18 cellular contexts compared by ENCODE assay signal in genomic region chr5:143586781-143587362, GRCh38.
A peak's percentile ranks its signal among the peaks of the same experiment; 100 is the strongest.
DNase-seq lines count a peak whose midpoint lies in the region; ATAC-seq, FAIRE-seq and TF ChIP-seq lines count a peak whose summit lies in the region.
"Had no signal": no experiment of that assay in that cellular context is flagged by ENCODE, and none has a peak within 500 bp of the region (broad histone marks: within the 10 kb centered on the region; RNA-seq: fewer than 3 reads in every experiment).

No MANE protein-coding gene starts in this region.

- H3K4me2 ChIP-seq in HepG2 (ENCODE audit: low read depth, low read length), result no peak overlapping the region

- H3K9me3 ChIP-seq in HepG2 (ENCODE audit: low read length) (no peaks in the 10 kb centered on the region), right lobe of liver (no peaks in the 10 kb centered on the region)

- WGBS in HepG2 (ENCODE audit: low lambda C conversion rate), result 100% methylated on average over 1 of the region's 1 CpG
- 85% methylated on average over 1 of the region's 1 CpG for WGBS in right lobe of liver (ENCODE audit: insufficient coverage, low coverage, low lambda C conversion rate, missing lambda C conversion rate)

- ATAC-seq in HepG2 (peak; percentile 44; the same call in 1 of the 3 replicates), right lobe of liver (no peak), activated B cell treated with CpG ODN at 0.5 μM for 24 hours (ENCODE audit: low read depth) (no peak), GM19324 (IDR thresholded peaks at IDR 0.05; ENCODE audit: low FRiP score, unreplicated experiment) (no peak)
- ATAC-seq in stimulated activated effector memory CD8-positive, alpha-beta T cell treated with anti-CD3 and anti-CD28 coated beads, Interleukin-12 subunit alpha, Interleukin-12 subunit beta, amount 100 ng/mL, for 72 hours, result no peak
- ATAC-seq: Panc1 had no signal

- H3K4me1 Mint-ChIP-seq in activated CD4-positive, alpha-beta T cell treated with anti-CD3 and anti-CD28 coated beads, Interleukin-2, amount 10 ng/mL, durations not matched to agents 24 days and 14 days, result peaks cover 47% of the 10 kb centered on the region
- H3K4me1 Mint-ChIP-seq in activated B cell treated with CpG ODN at 0.5 μM for 24 hours, result peaks cover 55% of the 10 kb centered on the region
- peaks cover 56% of the 10 kb centered on the region for H3K4me1 Mint-ChIP-seq in stimulated activated effector memory CD8-positive, alpha-beta T cell treated with anti-CD3 and anti-CD28 coated beads, Interleukin-12 subunit alpha, Interleukin-12 subunit beta, amount 100 ng/mL, for 72 hours

- H2AFZ ChIP-seq in HepG2 (ENCODE audit: low read length), result no peak overlapping the region

- H3K27me3 ChIP-seq in HepG2 (ENCODE audit: control insufficient read depth in 1 of 2, insufficient read depth in 2 of 2, low read length in 2 of 2), result no peaks in the 10 kb centered on the region
- H3K27me3 ChIP-seq in right lobe of liver, result no peaks in the 10 kb centered on the region

- intact Hi-C loops in activated CD4-positive, alpha-beta T cell treated with anti-CD3 and anti-CD28 coated beads, Interleukin-2, amount 10 ng/mL, durations not matched to agents 24 days and 14 days (cut with micrococcal nuclease), result loop anchor here (2.0 kb wide), 1 partner anchor 18 kb away; no protein-coding TSS in a partner anchor
- intact Hi-C loops in HepG2 (cut with micrococcal nuclease; ENCODE audit: unreplicated experiment), result no loop called here
- intact Hi-C loops in right lobe of liver (cut with DNase I), result no loop called here
- intact Hi-C loops in activated B cell treated with CpG ODN at 0.5 μM for 24 hours (cut with micrococcal nuclease), result loop anchor here (5.0 kb wide), 1 partner anchor 150 kb away; no protein-coding TSS in a partner anchor

- no peak for TF ChIP-seq EP300 in HepG2 (IDR thresholded peaks at IDR 0.05; ENCODE audit: low read depth in 2 of 2, low read length in 2 of 2)
- no peak for TF ChIP-seq EP300 in HepG2 (CRISPR knock-in tag; IDR thresholded peaks at IDR 0.05; ENCODE audit: borderline replicate concordance)

- peaks cover 44% of the 10 kb centered on the region for H3K4me1 ChIP-seq in HepG2 (ENCODE audit: insufficient read depth, low read length)
- peaks cover 0 to 5% (median 0%) of the 10 kb centered on the region in 4 donors for H3K4me1 ChIP-seq in right lobe of liver

- FAIRE-seq in HepG2 (lab: Jason Lieb, UNC), result peak; percentile 40
- FAIRE-seq: D721Med, GM12891, GM18507 had no signal

- no peak overlapping the region for H3K4me3 ChIP-seq in HepG2 (replicated peaks in 1 of 3; ENCODE audit: insufficient read depth in 1 of 3, low read depth in 2 of 3, low read length in 3 of 3)
- H3K4me3 ChIP-seq in right lobe of liver, result no peak overlapping the region

- no peak overlapping the region for H3K4me3 Mint-ChIP-seq in activated CD4-positive, alpha-beta T cell treated with anti-CD3 and anti-CD28 coated beads, Interleukin-2, amount 10 ng/mL, durations not matched to agents 24 days and 14 days
- no peak overlapping the region for H3K4me3 Mint-ChIP-seq in activated B cell treated with CpG ODN at 0.5 μM for 24 hours
- peak overlapping the region; percentile 55 for H3K4me3 Mint-ChIP-seq in stimulated activated effector memory CD8-positive, alpha-beta T cell treated with anti-CD3 and anti-CD28 coated beads, Interleukin-12 subunit alpha, Interleukin-12 subunit beta, amount 100 ng/mL, for 72 hours
- H3K4me3 Mint-ChIP-seq: CD8-positive, alpha-beta memory T cell had no signal

- H4K20me1 ChIP-seq in HepG2 (ENCODE audit: insufficient read depth, low read length), result no peaks in the 10 kb centered on the region

- TF ChIP-seq POLR2A in HepG2 (IDR thresholded peaks at IDR 0.05; ENCODE audit: insufficient read depth in 1 of 2, low read depth in 2 of 2, low read length in 2 of 2), result no peak
- no peak for TF ChIP-seq POLR2A in right lobe of liver (IDR thresholded peaks at IDR 0.05)

- no peaks in the 10 kb centered on the region for H3K9me3 Mint-ChIP-seq in activated CD4-positive, alpha-beta T cell treated with anti-CD3 and anti-CD28 coated beads, Interleukin-2, amount 10 ng/mL, durations not matched to agents 24 days and 14 days
- H3K9me3 Mint-ChIP-seq in activated B cell treated with CpG ODN at 0.5 μM for 24 hours, result no peaks in the 10 kb centered on the region
- H3K9me3 Mint-ChIP-seq in stimulated activated effector memory CD8-positive, alpha-beta T cell treated with anti-CD3 and anti-CD28 coated beads, Interleukin-12 subunit alpha, Interleukin-12 subunit beta, amount 100 ng/mL, for 72 hours, result peaks cover 3% of the 10 kb centered on the region
- H3K9me3 Mint-ChIP-seq: CD8-positive, alpha-beta memory T cell had no signal

- no peak for DNase-seq in activated CD4-positive, alpha-beta T cell treated with anti-CD3 and anti-CD28 coated beads, Interleukin-2, amount 10 ng/mL, durations not matched to agents 24 days and 14 days
- no peak for DNase-seq in activated CD4-positive, alpha-beta T cell treated with anti-CD3 and anti-CD28 coated beads for 1 hour
- DNase-seq in HepG2 (ENCODE audit: low spot score) (no peak), right lobe of liver (no peak), activated B cell treated with CpG ODN at 0.5 μM for 24 hours (no peak), NCI-H2029 (lab: John Stamatoyannopoulos, UW) (no peak)
- DNase-seq in stimulated activated effector memory CD8-positive, alpha-beta T cell treated with anti-CD3 and anti-CD28 coated beads, Interleukin-12 subunit alpha, Interleukin-12 subunit beta, amount 100 ng/mL, for 72 hours (ENCODE audit: low spot score in 2 of 2), result no peak
- DNase-seq: 8988T; CD8-positive, alpha-beta memory T cell; GOT3; NCI-H2029 treated with DMSO at 0.1 percent for 48 hours; NCI-H510A; NCI-H82 had no signal

- no peaks in the 10 kb centered on the region for H3K36me3 ChIP-seq in HepG2 (replicated peaks in 1 of 2; ENCODE audit: control insufficient read depth in 1 of 2, insufficient read depth in 2 of 2, low read length in 2 of 2)
- H3K36me3 ChIP-seq in right lobe of liver, result no peaks in the 10 kb centered on the region

- no peak for TF ChIP-seq RAD21 in HepG2 (CRISPR knock-in tag; IDR thresholded peaks at IDR 0.05)

- CTCF ChIA-PET in HepG2 (lab: Yijun Ruan, JAX; ENCODE audit: low intra/inter-chr PET ratio, low total read pairs), result no interaction called here
- CTCF ChIA-PET in activated B cell treated with CpG ODN at 0.5 μM for 24 hours (lab: Charles Lee), result interaction anchor here (0.9 kb wide), 1 partner anchor 12 kb away, joined by 3 read pairs; no protein-coding TSS in a partner anchor

- H3K79me2 ChIP-seq in HepG2 (ENCODE audit: insufficient read depth, low read length), result no peaks in the 10 kb centered on the region

- in situ Hi-C loops in HepG2 (cut with HindIII; ENCODE audit: extremely low pct_ligation_motif_present, low pct_unique_long_range_greater_than_20kb), result no loop called here

- no TSS peak for BruUV-seq in HepG2 (replicated peaks; lab: Mats Ljungman, UMichigan)

- no peaks in the 10 kb centered on the region for H3K27me3 Mint-ChIP-seq in activated CD4-positive, alpha-beta T cell treated with anti-CD3 and anti-CD28 coated beads, Interleukin-2, amount 10 ng/mL, durations not matched to agents 24 days and 14 days
- no peaks in the 10 kb centered on the region for H3K27me3 Mint-ChIP-seq in activated B cell treated with CpG ODN at 0.5 μM for 24 hours

- TF ChIP-seq CTCF in HepG2 (CRISPR knock-in tag; IDR thresholded peaks at IDR 0.05) (no peak), right lobe of liver (IDR thresholded peaks at IDR 0.05) (no peak), activated B cell treated with CpG ODN at 0.5 μM for 24 hours (IDR thresholded peaks at IDR 0.05) (no peak)

- peaks cover 3% of the 10 kb centered on the region for H3K36me3 Mint-ChIP-seq in activated CD4-positive, alpha-beta T cell treated with anti-CD3 and anti-CD28 coated beads, Interleukin-2, amount 10 ng/mL, durations not matched to agents 24 days and 14 days (ENCODE audit: low read depth)
- no peaks in the 10 kb centered on the region for H3K36me3 Mint-ChIP-seq in activated B cell treated with CpG ODN at 0.5 μM for 24 hours (ENCODE audit: low read depth)
- H3K36me3 Mint-ChIP-seq in stimulated activated effector memory CD8-positive, alpha-beta T cell treated with anti-CD3 and anti-CD28 coated beads, Interleukin-12 subunit alpha, Interleukin-12 subunit beta, amount 100 ng/mL, for 72 hours, result no peaks in the 10 kb centered on the region
- H3K36me3 Mint-ChIP-seq: CD8-positive, alpha-beta memory T cell had no signal

- H3K9ac ChIP-seq in HepG2 (ENCODE audit: insufficient read depth, low read depth, low read length), result no peak overlapping the region

- peak overlapping the region; percentile 19 for H3K27ac Mint-ChIP-seq in activated CD4-positive, alpha-beta T cell treated with anti-CD3 and anti-CD28 coated beads, Interleukin-2, amount 10 ng/mL, durations not matched to agents 24 days and 14 days
- H3K27ac Mint-ChIP-seq in activated B cell treated with CpG ODN at 0.5 μM for 24 hours, result peak overlapping the region; percentile 3
- peak overlapping the region; percentile 85 for H3K27ac Mint-ChIP-seq in stimulated activated effector memory CD8-positive, alpha-beta T cell treated with anti-CD3 and anti-CD28 coated beads, Interleukin-12 subunit alpha, Interleukin-12 subunit beta, amount 100 ng/mL, for 72 hours

- POLR2A ChIA-PET in HepG2 (lab: Yijun Ruan, JAX), result no interaction called here
- POLR2A ChIA-PET in activated B cell treated with CpG ODN at 0.5 μM for 24 hours (lab: Charles Lee), result interaction anchor here (0.7 to 2.3 kb wide), 2 partner anchors 183 to 474 kb away, joined by 10 to 13 read pairs; partner anchors contain the start of gene NR3C1

- H3K27ac ChIP-seq in HepG2 (ENCODE audit: extremely low read length, insufficient read depth, low read length) (no peak overlapping the region), right lobe of liver (no peak overlapping the region)

Comparison
In these comparisons a context has a peak if more than half of its experiments do, and no peak if none do; other contexts are left out.
1. H3K27ac Mint-ChIP-seq: peak in every context shown above with its lines; median percentile 85 in stimulated activated effector memory CD8-positive, alpha-beta T cell treated with anti-CD3 and anti-CD28 coated beads, Interleukin-12 subunit alpha, Interleukin-12 subunit beta, amount 100 ng/mL, for 72 hours; 19 in activated CD4-positive, alpha-beta T cell treated with anti-CD3 and anti-CD28 coated beads, Interleukin-2, amount 10 ng/mL, durations not matched to agents 24 days and 14 days; 3 in activated B cell treated with CpG ODN at 0.5 μM for 24 hours.
2. intact Hi-C loops: an anchor here in activated CD4-positive, alpha-beta T cell treated with anti-CD3 and anti-CD28 coated beads, Interleukin-2, amount 10 ng/mL, durations not matched to agents 24 days and 14 days (2.0 kb wide) and activated B cell treated with CpG ODN at 0.5 μM for 24 hours (5.0 kb wide); none called in HepG2 and right lobe of liver.